8 cellular contexts compared by ENCODE assay signal in genomic region chr1:43973981-43974442, GRCh38. TPM values are rescaled to one million over a fixed set of nuclear protein-coding genes. Genes with fewer than 3 reads are reported as not detected.
DNase-seq lines count a peak whose midpoint lies in the region; ATAC-seq, FAIRE-seq and TF ChIP-seq lines count a peak whose summit lies in the region.

No MANE protein-coding gene starts in this region.

- H3K27ac ChIP-seq in kidney (ENCODE audit: low read depth in 2 of 2, low read length in 2 of 2) (peak overlapping the region; percentile 97), thoracic aorta (peak overlapping the region; percentile 77 to 86)

- POLR2A ChIA-PET in activated naive CD8-positive, alpha-beta T cell treated with anti-CD3 and anti-CD28 coated beads, Interleukin-2, amount 10 ng/mL, durations not matched to agents 7 days and 5 days (lab: Charles Lee), result interaction anchor here (1.9 to 2.4 kb wide), 2 partner anchors 27 to 324 kb away, joined by 4 to 23 read pairs; partner anchors contain the start of genes IPO13 and KDM4A

- in situ Hi-C loops in HAP-1 (cut with MboI; ENCODE audit: low sequenced_read_pairs), result no loop called here

- no peak for TF ChIP-seq CTCF in kidney (IDR thresholded peaks at IDR 0.05; ENCODE audit: borderline replicate concordance, extremely low read depth, insufficient read depth)
- TF ChIP-seq CTCF in thoracic aorta (IDR thresholded peaks at IDR 0.05), result no peak

- no peak for ATAC-seq in activated naive CD8-positive, alpha-beta T cell treated with anti-CD3 and anti-CD28 coated beads, Interleukin-2, amount 10 ng/mL, durations not matched to agents 7 days and 5 days (ENCODE audit: low read depth)
- no peak for ATAC-seq in thoracic aorta (ENCODE audit: insufficient number of reproducible peaks, low FRiP score, low read depth)
- no peak for ATAC-seq in GM21737 (IDR thresholded peaks at IDR 0.05; ENCODE audit: unreplicated experiment)

- H3K9me3 Mint-ChIP-seq in activated naive CD8-positive, alpha-beta T cell treated with anti-CD3 and anti-CD28 coated beads, Interleukin-2, amount 10 ng/mL, durations not matched to agents 7 days and 5 days, result no peaks in the 10 kb centered on the region

- intact Hi-C loops in kidney (cut with DNase I), result no loop called here

- H3K36me3 Mint-ChIP-seq in activated naive CD8-positive, alpha-beta T cell treated with anti-CD3 and anti-CD28 coated beads, Interleukin-2, amount 10 ng/mL, durations not matched to agents 7 days and 5 days, result peaks cover 15% of the 10 kb centered on the region

- H3K27me3 Mint-ChIP-seq in activated naive CD8-positive, alpha-beta T cell treated with anti-CD3 and anti-CD28 coated beads, Interleukin-2, amount 10 ng/mL, durations not matched to agents 7 days and 5 days, result no peaks in the 10 kb centered on the region

- peak overlapping the region; percentile 88 for H3K27ac Mint-ChIP-seq in activated naive CD8-positive, alpha-beta T cell treated with anti-CD3 and anti-CD28 coated beads, Interleukin-2, amount 10 ng/mL, durations not matched to agents 7 days and 5 days

- H3K4me1 Mint-ChIP-seq in activated naive CD8-positive, alpha-beta T cell treated with anti-CD3 and anti-CD28 coated beads, Interleukin-2, amount 10 ng/mL, durations not matched to agents 7 days and 5 days, result peaks cover 48% of the 10 kb centered on the region

- H3K27me3 ChIP-seq in HAP-1 (ENCODE audit: low read depth) (no peaks in the 10 kb centered on the region), thoracic aorta (replicated peaks; ENCODE audit: insufficient read depth) (no peaks in the 10 kb centered on the region)

- H3K4me1 ChIP-seq in HAP-1 (peaks cover 25% of the 10 kb centered on the region), kidney (ENCODE audit: control insufficient read depth in 1 of 2, insufficient read depth in 1 of 2, low read depth in 1 of 2, low read length in 2 of 2) (peaks cover 8 to 44% of the 10 kb centered on the region in 2 donors), thoracic aorta (ENCODE audit: control insufficient read depth in 1 of 2, low read depth in 2 of 2) (peaks cover 31 to 60% of the 10 kb centered on the region in 2 donors)

- no peak for FAIRE-seq in kidney (lab: Jason Lieb, UNC)

- peak; percentile 39 for DNase-seq in AG08396 (ENCODE audit: low spot score)
- no peak for DNase-seq in HAP-1 (ENCODE audit: low spot score in 2 of 2)
- peak; percentile 29 for DNase-seq in activated naive CD8-positive, alpha-beta T cell treated with anti-CD3 and anti-CD28 coated beads, Interleukin-2, amount 10 ng/mL, durations not matched to agents 7 days and 5 days
- no peak for DNase-seq in kidney
- no peak for DNase-seq in thoracic aorta (ENCODE audit: low spot score)
- DNase-seq in NCI-H1694 (lab: John Stamatoyannopoulos, UW), result no peak
- no peak for DNase-seq in NOMO-1 (lab: John Stamatoyannopoulos, UW; ENCODE audit: unreplicated experiment in 2 of 2)

- peak overlapping the region; percentile 86 for H3K4me3 Mint-ChIP-seq in activated naive CD8-positive, alpha-beta T cell treated with anti-CD3 and anti-CD28 coated beads, Interleukin-2, amount 10 ng/mL, durations not matched to agents 7 days and 5 days

- H3K9ac ChIP-seq in kidney (ENCODE audit: low read length in 2 of 2), result peak overlapping the region; percentile 77 to 85

- H3K9me3 ChIP-seq in HAP-1, result no peaks in the 10 kb centered on the region
- H3K9me3 ChIP-seq in kidney (ENCODE audit: control insufficient read depth in 1 of 2, low read length in 2 of 2), result no peaks in the 10 kb centered on the region
- H3K9me3 ChIP-seq in thoracic aorta, result no peaks in the 10 kb centered on the region

- H3K4me3 ChIP-seq in HAP-1, result peak overlapping the region; percentile 92
- peak overlapping the region; percentile 73 to 81 for H3K4me3 ChIP-seq in kidney (ENCODE audit: low read length in 2 of 2)
- peak overlapping the region; percentile 85 for H3K4me3 ChIP-seq in thoracic aorta

- H3K36me3 ChIP-seq in HAP-1 (replicated peaks), result peaks cover 49% of the 10 kb centered on the region
- H3K36me3 ChIP-seq in kidney (ENCODE audit: control insufficient read depth in 1 of 2, insufficient read depth in 2 of 2, low read length in 2 of 2), result peaks cover 5 to 26% of the 10 kb centered on the region in 2 donors
- peaks cover 17% of the 10 kb centered on the region for H3K36me3 ChIP-seq in thoracic aorta

RNA-seq across cellular contexts. Expression of gene ATP6V0B, which starts 0.7 kb away (rescaled TPM):
- total RNA-seq in activated naive CD8-positive, alpha-beta T cell treated with anti-CD3 and anti-CD28 coated beads, Interleukin-2, amount 10 ng/mL, durations not matched to agents 7 days and 5 days, result 10 to 100 TPM; 90.4 to 94.2 TPM
- total RNA-seq in kidney (156 TPM), thoracic aorta (100 to 1,000 TPM in 1 of 2 donors, 10 to 100 TPM in 1; 72.3 to 136 TPM)
- polyA plus RNA-seq in kidney (ENCODE audit: insufficient read depth, low read depth, low replicate concordance), result 636 TPM

RNA-seq across cellular contexts. Expression of gene DPH2, which starts 4.2 kb away (rescaled TPM):
- total RNA-seq in activated naive CD8-positive, alpha-beta T cell treated with anti-CD3 and anti-CD28 coated beads, Interleukin-2, amount 10 ng/mL, durations not matched to agents 7 days and 5 days, result 10 to 100 TPM; 26.7 to 28.2 TPM
- total RNA-seq in kidney (24.0 TPM), thoracic aorta (10 to 100 TPM; 21.9 to 31.4 TPM)
- 15.9 TPM for polyA plus RNA-seq in kidney (ENCODE audit: insufficient read depth, low read depth, low replicate concordance)

RNA-seq across cellular contexts. Expression of gene B4GALT2, which starts 5.0 kb away (rescaled TPM):
- total RNA-seq in activated naive CD8-positive, alpha-beta T cell treated with anti-CD3 and anti-CD28 coated beads, Interleukin-2, amount 10 ng/mL, durations not matched to agents 7 days and 5 days, result 10 to 100 TPM; 12.5 to 13.3 TPM
- total RNA-seq in kidney, result 25.1 TPM
- 32.5 TPM for polyA plus RNA-seq in kidney (ENCODE audit: insufficient read depth, low read depth, low replicate concordance)
- total RNA-seq in thoracic aorta, result 10 to 100 TPM; 34.8 to 51.6 TPM

RNA-seq across cellular contexts. Expression of gene CCDC24, which starts 17.4 kb away (rescaled TPM):
- total RNA-seq in activated naive CD8-positive, alpha-beta T cell treated with anti-CD3 and anti-CD28 coated beads, Interleukin-2, amount 10 ng/mL, durations not matched to agents 7 days and 5 days, result 1 to 10 TPM; 1.3 to 3.2 TPM
- total RNA-seq in kidney (24.3 TPM), thoracic aorta (10 to 100 TPM in 1 of 2 donors, 1 to 10 TPM in 1; 4.5 to 24.0 TPM)
- 35.6 TPM for polyA plus RNA-seq in kidney (ENCODE audit: insufficient read depth, low read depth, low replicate concordance)

RNA-seq across cellular contexts. Expression of gene IPO13, which starts 27.3 kb away (rescaled TPM):
- total RNA-seq in activated naive CD8-positive, alpha-beta T cell treated with anti-CD3 and anti-CD28 coated beads, Interleukin-2, amount 10 ng/mL, durations not matched to agents 7 days and 5 days, result 10 to 100 TPM; 24.1 to 24.4 TPM
- total RNA-seq in kidney (33.8 TPM), thoracic aorta (10 to 100 TPM; 22.2 to 34.3 TPM)
- polyA plus RNA-seq in kidney (ENCODE audit: insufficient read depth, low read depth, low replicate concordance), result 56.1 TPM

Comparison
In these comparisons a context has a peak if more than half of its experiments do, and no peak if none do; other contexts are left out.
1. DNase-seq: peak in AG08396 (single experiment) and activated naive CD8-positive, alpha-beta T cell treated with anti-CD3 and anti-CD28 coated beads, Interleukin-2, amount 10 ng/mL, durations not matched to agents 7 days and 5 days (single experiment); none in HAP-1 (0 of 2), kidney (single experiment), thoracic aorta (single experiment), NCI-H1694 (single experiment) and NOMO-1 (0 of 2).
2. Peak in every context shown above with its lines, with median percentiles within 50 percentile points of each other: H3K4me3 ChIP-seq.